15 cellular contexts compared by ENCODE assay signal in genomic region chr1:93763981-93764750, GRCh38.
A peak's percentile ranks its signal among the peaks of the same experiment; 100 is the strongest.
DNase-seq lines count a peak whose midpoint lies in the region; ATAC-seq, FAIRE-seq and TF ChIP-seq lines count a peak whose summit lies in the region.
"Had no signal": no experiment of that assay in that cellular context is flagged by ENCODE, and none has a peak within 500 bp of the region (broad histone marks: within the 10 kb centered on the region; RNA-seq: fewer than 3 reads in every experiment).

No MANE protein-coding gene starts in this region.

- H3K79me1 ChIP-seq in IMR-90 (ENCODE audit: low read depth in 1 of 2, low read length in 2 of 2): no peaks in the 10 kb centered on the region

- H3K23ac ChIP-seq in IMR-90 (ENCODE audit: low read depth, low read length): no peak overlapping the region

- H3K9me3 ChIP-seq in IMR-90 (ENCODE audit: control insufficient read depth, insufficient read depth, low read length): no peaks in the 10 kb centered on the region
- no peaks in the 10 kb centered on the region for H3K9me3 ChIP-seq in endodermal cell (ENCODE audit: control insufficient read depth, low read length)
- H3K9me3 ChIP-seq in neural progenitor cell (ENCODE audit: low read depth): no peaks in the 10 kb centered on the region
- H3K9me3 ChIP-seq: BLaER1 had no signal

- no peak overlapping the region for H3K14ac ChIP-seq in IMR-90 (replicated peaks; ENCODE audit: low read depth, low read length)

- TF ChIP-seq CTCF in IMR-90 (conservative IDR thresholded peaks at IDR 0.05; ENCODE audit: low read depth, low read length) (no peak), RWPE1 (conservative IDR thresholded peaks at IDR 0.05; ENCODE audit: low read depth) (no peak), endodermal cell (conservative IDR thresholded peaks at IDR 0.05) (no peak), neural progenitor cell (IDR thresholded peaks at IDR 0.05) (no peak), coronary artery (IDR thresholded peaks at IDR 0.05) (no peak)

- no peak for FAIRE-seq in urothelium cell line (lab: Jason Lieb, UNC)

- no peak for DNase-seq in IMR-90
- DNase-seq in RWPE1 (ENCODE audit: low spot score): no peak
- DNase-seq in endodermal cell: peak; percentile 22
- no peak for DNase-seq in neural progenitor cell (ENCODE audit: low spot score)
- no peak for DNase-seq in NOMO-1 treated with dmso at 0.1 percent for 144 hours (lab: John Stamatoyannopoulos, UW; ENCODE audit: unreplicated experiment)
- DNase-seq in coronary artery (ENCODE audit: low spot score): no peak
- DNase-seq in urothelium cell line (ENCODE audit: low spot score): no peak
- DNase-seq: GOT3; KG1; NCI-H1092; NCI-H2227 treated with DMSO at 0.1 percent for 48 hours; NCI-H526; NK-92 treated with Interleukin-12 subunit alpha and Interleukin-12 subunit beta, amount 100 ng/mL, for 24 hours; SHP77 treated with DMSO at 0.1 percent for 48 hours had no signal

- peaks cover 34% of the 10 kb centered on the region for H3K4me1 Mint-ChIP-seq in endodermal cell
- H3K4me1 Mint-ChIP-seq in neural progenitor cell: peaks cover 35% of the 10 kb centered on the region

- ATAC-seq in IMR-90 (ENCODE audit: low read depth): no peak

- H3K27me3 ChIP-seq in IMR-90 (ENCODE audit: control insufficient read depth, insufficient read depth, low read length): peaks cover 8% of the 10 kb centered on the region; the same call in 1 of the 2 replicates
- H3K27me3 ChIP-seq in endodermal cell (ENCODE audit: control insufficient read depth, insufficient read depth, low read length, poor library complexity, severe bottlenecking): peaks cover 15% of the 10 kb centered on the region
- H3K27me3 ChIP-seq in neural progenitor cell: peaks cover 3% of the 10 kb centered on the region
- H3K27me3 ChIP-seq: BLaER1 had no signal

- no peak overlapping the region for H4K91ac ChIP-seq in IMR-90 (ENCODE audit: insufficient read depth, low read depth, low read length)

- peaks cover 13% of the 10 kb centered on the region; the same call in 1 of the 2 replicates for H3K9me1 ChIP-seq in IMR-90 (ENCODE audit: insufficient read depth, low read length)

- H4K8ac ChIP-seq in IMR-90 (ENCODE audit: low read depth in 2 of 2, low read length in 2 of 2): no peak overlapping the region

- H2BK5ac ChIP-seq in IMR-90 (ENCODE audit: low read depth, low read length, poor library complexity, severe bottlenecking): no peak overlapping the region

- H2BK120ac ChIP-seq in IMR-90 (ENCODE audit: low read depth, low read length): no peak overlapping the region

- in situ Hi-C loops in IMR-90 (cut with MboI; ENCODE audit: low sequenced_read_pairs): no loop called here

- H4K20me1 ChIP-seq in IMR-90 (ENCODE audit: insufficient read depth, low read length) (no peaks in the 10 kb centered on the region), neural progenitor cell (ENCODE audit: low read depth) (no peaks in the 10 kb centered on the region)
- H4K20me1 ChIP-seq: BLaER1 had no signal

- H3K56ac ChIP-seq in IMR-90 (ENCODE audit: extremely low read depth, insufficient read depth, low read length): no peak overlapping the region

- no peak overlapping the region for H3K18ac ChIP-seq in IMR-90 (ENCODE audit: low read depth, low read length)

- H3K27me3 Mint-ChIP-seq in endodermal cell (ENCODE audit: insufficient read depth): peaks cover 24% of the 10 kb centered on the region
- H3K27me3 Mint-ChIP-seq in neural progenitor cell (ENCODE audit: insufficient read depth, low read depth): peaks cover 8% of the 10 kb centered on the region

- H3K36me3 Mint-ChIP-seq in endodermal cell (ENCODE audit: low read depth) (no peaks in the 10 kb centered on the region), neural progenitor cell (no peaks in the 10 kb centered on the region)

- CTCF ChIA-PET in IMR-90 (lab: Yijun Ruan, JAX): no interaction called here
- CTCF ChIA-PET in RWPE1 (lab: Yijun Ruan, JAX): no interaction called here

- peak overlapping the region; percentile 28 for H2AFZ ChIP-seq in IMR-90 (replicated peaks; ENCODE audit: low read length, poor library complexity)
- no peak overlapping the region for H2AFZ ChIP-seq in neural progenitor cell (replicated peaks)

- dilution Hi-C loops in IMR-90 (cut with HindIII; ENCODE audit: low sequenced_read_pairs, unreplicated experiment): no loop called here

- H3K4me3 ChIP-seq in IMR-90 (ENCODE audit: insufficient read depth, low read depth, low read length): no peak overlapping the region
- H3K4me3 ChIP-seq in endodermal cell (ENCODE audit: low read length): no peak overlapping the region
- no peak overlapping the region for H3K4me3 ChIP-seq in neural progenitor cell
- no peak overlapping the region for H3K4me3 ChIP-seq in coronary artery
- H3K4me3 ChIP-seq: BLaER1 had no signal

- no peaks in the 10 kb centered on the region for H3K79me2 ChIP-seq in neural progenitor cell (ENCODE audit: low read depth)

- no peak overlapping the region for H2BK20ac ChIP-seq in IMR-90 (ENCODE audit: low read depth, low read length)

- no peak overlapping the region for H3K4ac ChIP-seq in IMR-90 (ENCODE audit: low read depth, low read length)

- H3K4me2 ChIP-seq in IMR-90 (ENCODE audit: low read depth, low read length): no peak overlapping the region
- no peak overlapping the region for H3K4me2 ChIP-seq in neural progenitor cell
- H3K4me2 ChIP-seq: BLaER1 had no signal

- H3K9me3 Mint-ChIP-seq in endodermal cell (no peaks in the 10 kb centered on the region), neural progenitor cell (peaks cover 4% of the 10 kb centered on the region)

- H3K9ac ChIP-seq in IMR-90 (ENCODE audit: low read depth, low read length) (no peak overlapping the region), endodermal cell (ENCODE audit: extremely low read depth, low read length, poor library complexity, severe bottlenecking) (no peak overlapping the region), neural progenitor cell (no peak overlapping the region)
- H3K9ac ChIP-seq: BLaER1 had no signal

- H3F3A ChIP-seq in neural progenitor cell (ENCODE audit: low read depth): peaks cover 8% of the 10 kb centered on the region

- no peak overlapping the region for H4K5ac ChIP-seq in IMR-90 (ENCODE audit: low read depth, low read length)

- no peak overlapping the region for H3K27ac Mint-ChIP-seq in endodermal cell
- peak overlapping the region; percentile 52 for H3K27ac Mint-ChIP-seq in neural progenitor cell

- H2AK9ac ChIP-seq in IMR-90 (replicated peaks; ENCODE audit: low read depth, low read length, poor library complexity): no peak overlapping the region

- H3K4me1 ChIP-seq in IMR-90 (ENCODE audit: control insufficient read depth, insufficient read depth, low read length) (peaks cover 5% of the 10 kb centered on the region), endodermal cell (ENCODE audit: control insufficient read depth, insufficient read depth, low read length) (peaks cover 21% of the 10 kb centered on the region), neural progenitor cell (peaks cover 27% of the 10 kb centered on the region)

- no TSS peak for BruUV-seq in IMR-90 (replicated peaks; lab: Mats Ljungman, UMichigan)

- POLR2A ChIA-PET in IMR-90 (lab: Charles Lee; ENCODE audit: unreplicated experiment): no interaction called here
- POLR2A ChIA-PET in RWPE1 (lab: Yijun Ruan, JAX; ENCODE audit: low non-redundant PET): no interaction called here

- H2AK5ac ChIP-seq in IMR-90 (ENCODE audit: low read depth, low read length): no peak overlapping the region; the same call in 1 of the 2 replicates

- no peak overlapping the region for H3K27ac ChIP-seq in IMR-90 (ENCODE audit: insufficient read depth, low read length)
- peak overlapping the region; percentile 62 for H3K27ac ChIP-seq in RWPE1
- no peak overlapping the region for H3K27ac ChIP-seq in endodermal cell (ENCODE audit: low read depth, low read length)
- H3K27ac ChIP-seq in neural progenitor cell: no peak overlapping the region
- H3K27ac ChIP-seq in coronary artery: no peak overlapping the region
- H3K27ac ChIP-seq: BLaER1 had no signal

- no peak for TF ChIP-seq RAD21 in IMR-90 (IDR thresholded peaks at IDR 0.05; ENCODE audit: low read length)

- intact Hi-C loops in IMR-90 (cut with micrococcal nuclease): no loop called here

- H3K4me3 Mint-ChIP-seq in endodermal cell: no peak overlapping the region
- H3K4me3 Mint-ChIP-seq in neural progenitor cell: no peak overlapping the region

- no peak for TF ChIP-seq POLR2A in IMR-90 (IDR thresholded peaks at IDR 0.05; ENCODE audit: low read depth, low read length)

- no peak overlapping the region for H2BK15ac ChIP-seq in IMR-90 (ENCODE audit: low read depth, low read length)

- H3K36me3 ChIP-seq in IMR-90 (ENCODE audit: control insufficient read depth, insufficient read depth, low read length) (no peaks in the 10 kb centered on the region), endodermal cell (ENCODE audit: control insufficient read depth, insufficient read depth, low read length) (no peaks in the 10 kb centered on the region), neural progenitor cell (no peaks in the 10 kb centered on the region)
- H3K36me3 ChIP-seq: BLaER1 had no signal

- 77% methylated on average over 4 of the region's 8 CpGs; no CpG with 5 or more reads in 1 of the 2 experiments for WGBS in IMR-90 (ENCODE audit: extremely low coverage in 2 of 2, insufficient read length in 1 of 2), 2 experiments
- 95 to 100% methylated on average over 7 to 8 of the region's 8 CpGs for WGBS in endodermal cell (ENCODE audit: insufficient coverage in 1 of 2, insufficient read length in 1 of 2), 2 experiments

TF ChIP-seq in IMR-90, 13 proteins besides CTCF, POLR2A, EP300 and RAD21:
- TF ChIP-seq RCOR1 (IDR thresholded peaks at IDR 0.05; ENCODE audit: insufficient replicate concordance, low read length) (no peak), NFE2L2 (IDR thresholded peaks at IDR 0.05; ENCODE audit: low read depth, low read length) (no peak), CHD1 (IDR thresholded peaks at IDR 0.05; ENCODE audit: low read depth, low read length) (no peak), CEBPB (IDR thresholded peaks at IDR 0.05; ENCODE audit: low read depth, low read length) (no peak), FOS (IDR thresholded peaks at IDR 0.05; ENCODE audit: low read depth, low read length) (no peak), ELK1 (IDR thresholded peaks at IDR 0.05; ENCODE audit: borderline replicate concordance, low read depth, low read length) (no peak), SMC3 (IDR thresholded peaks at IDR 0.05; ENCODE audit: low read depth, low read length) (no peak), MAZ (IDR thresholded peaks at IDR 0.05; ENCODE audit: borderline replicate concordance, low read depth, low read length) (no peak), RFX5 (IDR thresholded peaks at IDR 0.05; ENCODE audit: low read depth, low read length) (no peak), MXI1 (IDR thresholded peaks at IDR 0.05; ENCODE audit: borderline replicate concordance, low read depth, low read length) (no peak)
